In the genomic region with DNA sequence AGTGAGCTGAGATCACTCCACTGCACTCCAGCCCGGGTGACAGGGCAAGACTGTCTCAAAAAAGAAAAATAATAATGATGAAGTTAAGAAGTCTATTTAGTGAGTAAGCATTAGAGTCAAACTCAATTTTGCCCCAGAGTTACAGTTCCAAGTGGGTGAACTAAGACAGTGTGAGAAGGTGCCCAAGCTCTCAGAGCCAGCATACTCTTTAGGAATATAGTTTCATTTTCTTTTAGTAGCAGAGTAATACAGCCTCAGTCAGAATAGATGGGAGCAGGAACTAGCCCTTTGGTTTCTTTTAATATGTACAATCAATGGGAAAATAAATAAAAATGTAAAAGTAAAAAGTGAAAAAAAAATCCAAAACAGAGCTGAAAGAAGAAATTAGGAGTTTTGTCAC, we compare ENCODE assay signal across 1 cellular context.
TF ChIP-seq lines count a peak whose summit lies in the region.

No MANE protein-coding gene starts in this region.

TF ChIP-seq in IMR-90, 13 proteins besides CTCF, POLR2A, EP300 and RAD21 (continued from another document):
- TF ChIP-seq, protein P1, sequence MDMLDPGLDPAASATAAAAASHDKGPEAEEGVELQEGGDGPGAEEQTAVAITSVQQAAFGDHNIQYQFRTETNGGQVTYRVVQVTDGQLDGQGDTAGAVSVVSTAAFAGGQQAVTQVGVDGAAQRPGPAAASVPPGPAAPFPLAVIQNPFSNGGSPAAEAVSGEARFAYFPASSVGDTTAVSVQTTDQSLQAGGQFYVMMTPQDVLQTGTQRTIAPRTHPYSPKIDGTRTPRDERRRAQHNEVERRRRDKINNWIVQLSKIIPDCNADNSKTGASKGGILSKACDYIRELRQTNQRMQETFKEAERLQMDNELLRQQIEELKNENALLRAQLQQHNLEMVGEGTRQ (IDR thresholded peaks at IDR 0.05; ENCODE audit: low read depth, low read length), result no peak
- TF ChIP-seq CHD1 (IDR thresholded peaks at IDR 0.05; ENCODE audit: low read depth, low read length) (no peak), RFX5 (IDR thresholded peaks at IDR 0.05; ENCODE audit: low read depth, low read length) (no peak), BHLHE40 (IDR thresholded peaks at IDR 0.05; ENCODE audit: low read depth, low read length) (no peak)
